ENCODE assay signal across 23 cellular contexts in the genomic region with DNA sequence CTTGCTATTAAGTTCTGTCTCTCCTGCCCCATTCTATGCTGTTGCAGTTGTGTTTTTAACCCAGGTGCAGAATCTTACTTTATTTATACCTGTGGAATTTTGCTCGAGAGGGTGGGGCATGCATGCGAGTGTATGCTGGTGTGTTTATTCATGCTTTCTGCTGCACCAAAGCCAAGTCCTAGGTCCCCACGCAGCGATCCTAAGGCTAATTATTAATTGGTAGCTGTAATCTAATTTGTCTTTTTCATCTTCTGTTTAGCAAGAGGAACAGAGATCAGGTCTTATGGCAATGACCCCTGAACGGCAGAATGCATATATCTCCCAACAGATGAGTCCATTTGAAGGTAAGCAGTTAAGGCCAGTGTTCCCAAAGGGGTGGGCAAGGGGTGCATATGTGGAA.
"Had no signal": no experiment of that assay in that cellular context is flagged by ENCODE, and none has a peak within 500 bp of the region (broad histone marks: within the 10 kb centered on the region; RNA-seq: fewer than 3 reads in every experiment).

No MANE protein-coding gene starts in this region.

- H3K36me3 Mint-ChIP-seq: activated naive CD8-positive, alpha-beta T cell had no signal

- H3K27me3 Mint-ChIP-seq: activated CD4-positive, alpha-beta memory T cell treated with anti-CD3 and anti-CD28 coated beads, Interleukin-2, amount 10 ng/mL, durations not matched to agents 7 days and 5 days; activated CD4-positive, alpha-beta T cell treated with anti-CD3 and anti-CD28 coated beads for 36 hours; activated CD4-positive, alpha-beta T cell treated with anti-CD3 and anti-CD28 coated beads, Interleukin-2, amount 10 ng/mL, durations not matched to agents 7 days and 5 days; activated naive CD8-positive, alpha-beta T cell; effector memory CD8-positive, alpha-beta T cell had no signal

- H3K27me3 ChIP-seq: esophagus squamous epithelium, gastroesophageal sphincter had no signal

- DNase-seq: activated CD4-positive, alpha-beta memory T cell treated with anti-CD3 and anti-CD28 coated beads, Interleukin-2, amount 10 ng/mL, durations not matched to agents 7 days and 5 days; activated CD4-positive, alpha-beta T cell treated with anti-CD3 and anti-CD28 coated beads for 36 hours; activated CD4-positive, alpha-beta T cell treated with anti-CD3 and anti-CD28 coated beads, Interleukin-2, amount 10 ng/mL, durations not matched to agents 7 days and 5 days; activated CD4-positive, alpha-beta T cell treated with anti-CD3 and anti-CD28 coated beads, Interleukin-2, amount 50 U/mL, for 4 hours; activated CD4-positive, CD25-positive, alpha-beta regulatory T cell; activated CD4-positive, CD25-positive, alpha-beta regulatory T cell treated with anti-CD3 and anti-CD28 coated beads, Interleukin-2, amount 50 U/mL, for 72 hours; activated CD8-positive, alpha-beta memory T cell treated with anti-CD3 and anti-CD28 coated beads, Interleukin-2, amount 50 U/mL, for 48 hours; activated gamma-delta T cell; activated naive CD4-positive, alpha-beta T cell treated with anti-CD3 and anti-CD28 coated beads, Interleukin-2, amount 50 U/mL, for 16 hours; activated naive CD4-positive, alpha-beta T cell treated with Interleukin-2 at 50 U/mL for 16 hours; activated T-cell treated with anti-CD3 and anti-CD28 coated beads for 4 hours; activated T-cell treated with anti-CD3 and anti-CD28 coated beads, Interleukin-2, amount 50 U/mL, for 24 hours; activated T-cell treated with anti-CD3 and anti-CD28 coated beads, Interleukin-2, amount 50 U/mL, for 72 hours; amniotic stem cell; cortex of kidney; effector CD4-positive, alpha-beta T cell; effector memory CD8-positive, alpha-beta T cell; esophagus squamous epithelium; foreskin melanocyte; T-helper 2 cell had no signal

- H3K27ac ChIP-seq: epithelial cell of prostate had no signal

- H3K9me3 Mint-ChIP-seq: activated CD4-positive, alpha-beta memory T cell treated with anti-CD3 and anti-CD28 coated beads, Interleukin-2, amount 10 ng/mL, durations not matched to agents 7 days and 5 days; activated CD4-positive, alpha-beta T cell treated with anti-CD3 and anti-CD28 coated beads, Interleukin-2, amount 10 ng/mL, durations not matched to agents 7 days and 5 days; activated T-cell treated with anti-CD3 and anti-CD28 coated beads, Interleukin-2, amount 50 U/mL, for 24 hours; activated T-cell treated with anti-CD3 and anti-CD28 coated beads, Interleukin-2, amount 50 U/mL, for 72 hours; effector memory CD8-positive, alpha-beta T cell had no signal

- H3K9me3 ChIP-seq: esophagus squamous epithelium, gastroesophageal sphincter had no signal

- H3K4me1 Mint-ChIP-seq: activated CD4-positive, alpha-beta memory T cell treated with anti-CD3 and anti-CD28 coated beads, Interleukin-2, amount 10 ng/mL, durations not matched to agents 7 days and 5 days; activated CD4-positive, alpha-beta T cell treated with anti-CD3 and anti-CD28 coated beads for 36 hours had no signal

- H3K27ac Mint-ChIP-seq: activated CD4-positive, alpha-beta memory T cell treated with anti-CD3 and anti-CD28 coated beads, Interleukin-2, amount 10 ng/mL, durations not matched to agents 7 days and 5 days; activated CD4-positive, alpha-beta T cell treated with anti-CD3 and anti-CD28 coated beads for 36 hours; activated CD4-positive, alpha-beta T cell treated with anti-CD3 and anti-CD28 coated beads, Interleukin-2, amount 10 ng/mL, durations not matched to agents 7 days and 5 days; activated naive CD8-positive, alpha-beta T cell; activated T-cell treated with anti-CD3 and anti-CD28 coated beads, Interleukin-2, amount 50 U/mL, for 24 hours; activated T-cell treated with anti-CD3 and anti-CD28 coated beads, Interleukin-2, amount 50 U/mL, for 72 hours; effector memory CD8-positive, alpha-beta T cell had no signal

- ATAC-seq: activated CD4-positive, alpha-beta T cell treated with anti-CD3 and anti-CD28 coated beads for 36 hours; activated T-cell treated with anti-CD3 and anti-CD28 coated beads, Interleukin-2, amount 50 U/mL, for 72 hours; effector memory CD8-positive, alpha-beta T cell had no signal

- H3K4me3 Mint-ChIP-seq: activated CD4-positive, alpha-beta memory T cell treated with anti-CD3 and anti-CD28 coated beads, Interleukin-2, amount 10 ng/mL, durations not matched to agents 7 days and 5 days; activated CD4-positive, alpha-beta T cell treated with anti-CD3 and anti-CD28 coated beads for 36 hours; activated CD4-positive, alpha-beta T cell treated with anti-CD3 and anti-CD28 coated beads, Interleukin-2, amount 10 ng/mL, durations not matched to agents 7 days and 5 days; activated naive CD8-positive, alpha-beta T cell; activated T-cell treated with anti-CD3 and anti-CD28 coated beads, Interleukin-2, amount 50 U/mL, for 24 hours; activated T-cell treated with anti-CD3 and anti-CD28 coated beads, Interleukin-2, amount 50 U/mL, for 72 hours; effector memory CD8-positive, alpha-beta T cell had no signal

- H3K36me3 ChIP-seq: esophagus squamous epithelium had no signal

- H3K4me3 ChIP-seq: esophagus squamous epithelium, gastroesophageal sphincter had no signal
